In genomic region chr3:53181024-53181371, GRCh38 we compare ENCODE assay signal across 1 cellular context.
A peak's percentile ranks its signal among the peaks of the same experiment; 100 is the strongest.
TF ChIP-seq lines count a peak whose summit lies in the region.

No MANE protein-coding gene starts in this region.

TF ChIP-seq in GM12878, 131 proteins besides CTCF, POLR2A, EP300 and RAD21 (continued from another document):
- TF ChIP-seq, protein P1, sequence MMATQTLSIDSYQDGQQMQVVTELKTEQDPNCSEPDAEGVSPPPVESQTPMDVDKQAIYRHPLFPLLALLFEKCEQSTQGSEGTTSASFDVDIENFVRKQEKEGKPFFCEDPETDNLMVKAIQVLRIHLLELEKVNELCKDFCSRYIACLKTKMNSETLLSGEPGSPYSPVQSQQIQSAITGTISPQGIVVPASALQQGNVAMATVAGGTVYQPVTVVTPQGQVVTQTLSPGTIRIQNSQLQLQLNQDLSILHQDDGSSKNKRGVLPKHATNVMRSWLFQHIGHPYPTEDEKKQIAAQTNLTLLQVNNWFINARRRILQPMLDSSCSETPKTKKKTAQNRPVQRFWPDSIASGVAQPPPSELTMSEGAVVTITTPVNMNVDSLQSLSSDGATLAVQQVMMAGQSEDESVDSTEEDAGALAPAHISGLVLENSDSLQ (IDR thresholded peaks at IDR 0.05), result no peak
- TF ChIP-seq HCFC1 (IDR thresholded peaks at IDR 0.05; ENCODE audit: low read length) (no peak), SKIL (IDR thresholded peaks at IDR 0.05; ENCODE audit: low read depth, poor library complexity, severe bottlenecking) (peak; percentile 0), IKZF1 (conservative IDR thresholded peaks at IDR 0.05) (peak; percentile 53; the same call in 1 of the 2 replicates), REST (IDR thresholded peaks at IDR 0.05; ENCODE audit: low read depth, low read length) (no peak), ZNF592 (IDR thresholded peaks at IDR 0.05) (no peak), SMARCA5 (IDR thresholded peaks at IDR 0.05) (0 out of 2 replicates have a peak, but pooled peaks have one; percentile 38)
